Comparison of ENCODE assay signal across 14 cellular contexts in genomic region chr3:136149569-136150136, GRCh38. TPM values are rescaled to one million over a fixed set of nuclear protein-coding genes. Genes with fewer than 3 reads are reported as not detected.
A peak's percentile ranks its signal among the peaks of the same experiment; 100 is the strongest.
DNase-seq lines count a peak whose midpoint lies in the region; ATAC-seq and TF ChIP-seq lines count a peak whose summit lies in the region.
"Had no signal": no experiment of that assay in that cellular context is flagged by ENCODE, and none has a peak within 500 bp of the region (broad histone marks: within the 10 kb centered on the region; RNA-seq: fewer than 3 reads in every experiment).

No MANE protein-coding gene starts in this region.

- peaks cover 70% of the 10 kb centered on the region for H3K79me2 ChIP-seq in ACC112 (ENCODE audit: control insufficient read depth, insufficient read depth, low read length, unreplicated experiment)

- H3K9me3 Mint-ChIP-seq in T-cell = no peaks in the 10 kb centered on the region
- no peaks in the 10 kb centered on the region for H3K9me3 Mint-ChIP-seq in endodermal cell

- H3K36me3 ChIP-seq in ACC112 (ENCODE audit: insufficient read depth, low read length) (peaks cover 27% of the 10 kb centered on the region), endodermal cell (ENCODE audit: control insufficient read depth, insufficient read depth, low read length) (peaks cover 71% of the 10 kb centered on the region)

- no peak for ATAC-seq in T-cell (replicated peaks in 1 of 4)

- no peaks in the 10 kb centered on the region for H3K27me3 Mint-ChIP-seq in T-cell
- peaks cover 8% of the 10 kb centered on the region for H3K27me3 Mint-ChIP-seq in endodermal cell (ENCODE audit: insufficient read depth)

- H3K4me3 Mint-ChIP-seq in T-cell (no peak overlapping the region), endodermal cell (no peak overlapping the region)

- peak overlapping the region; percentile 56 to 71 for H3K27ac Mint-ChIP-seq in T-cell
- H3K27ac Mint-ChIP-seq in endodermal cell = no peak overlapping the region

- POLR2A ChIA-PET in T-cell (lab: Charles Lee) = interaction anchor here in 1 of 2 donors (0.6 to 2.0 kb wide), 2 partner anchors 14 to 48 kb away, joined by 3 to 4 read pairs; no protein-coding TSS in a partner anchor

- peak overlapping the region; percentile 28; the same call in 1 of the 2 replicates for H3K27ac ChIP-seq in ACC112 (ENCODE audit: low read depth, low read length)
- H3K27ac ChIP-seq in endodermal cell (ENCODE audit: low read depth, low read length) = no peak overlapping the region
- H3K27ac ChIP-seq: cardiac muscle cell, stomach had no signal

- DNase-seq in Daoy (ENCODE audit: low read depth) (peak; percentile 5), T-cell (no peak), fibroblast of pulmonary artery (ENCODE audit: low read depth) (peak; percentile 11), NCI-H1092 (lab: John Stamatoyannopoulos, UW) (no peak), endodermal cell (no peak), KG1 (lab: John Stamatoyannopoulos, UW) (no peak), RPMI8226 (no peak)
- DNase-seq: activated CD4-positive, CD25-positive, alpha-beta regulatory T cell treated with anti-CD3 and anti-CD28 coated beads, Interleukin-2, amount 50 U/mL, for 72 hours; GOT3; NCI-H1694; stimulated activated CD4-positive, alpha-beta T cell treated with anti-CD3 and anti-CD28 coated beads, Interleukin-12 subunit alpha, Interleukin-12 subunit beta, amount 100 ng/mL, for 4 hours; stomach had no signal

- H3K9me3 ChIP-seq in endodermal cell (ENCODE audit: control insufficient read depth, low read length) = no peaks in the 10 kb centered on the region
- H3K9me3 ChIP-seq: stomach had no signal

- WGBS in endodermal cell (ENCODE audit: insufficient coverage in 1 of 2, insufficient read length in 1 of 2), 2 experiments = 93 to 100% methylated on average over 3 of the region's 3 CpGs

- no peak overlapping the region for H2AFZ ChIP-seq in ACC112 (ENCODE audit: low read length, unreplicated experiment)

- H3K4me3 ChIP-seq in ACC112 (ENCODE audit: low read depth, low read length) (no peak overlapping the region), fibroblast of pulmonary artery (replicated peaks; ENCODE audit: low read depth, low read length) (no peak overlapping the region), endodermal cell (ENCODE audit: low read length) (no peak overlapping the region)
- H3K4me3 ChIP-seq: cardiac muscle cell, stomach had no signal

- no peak for TF ChIP-seq CTCF in fibroblast of pulmonary artery (IDR thresholded peaks at IDR 0.05; ENCODE audit: low read length, missing control alignments)
- TF ChIP-seq CTCF in endodermal cell (conservative IDR thresholded peaks at IDR 0.05) = no peak

- H3K27me3 ChIP-seq in ACC112 (ENCODE audit: insufficient read depth, low read length) (no peaks in the 10 kb centered on the region), endodermal cell (ENCODE audit: control insufficient read depth, insufficient read depth, low read length, poor library complexity, severe bottlenecking) (no peaks in the 10 kb centered on the region)
- H3K27me3 ChIP-seq: cardiac muscle cell, stomach had no signal

- H3K36me3 Mint-ChIP-seq in T-cell (peaks cover 25% of the 10 kb centered on the region), endodermal cell (ENCODE audit: low read depth) (peaks cover 35% of the 10 kb centered on the region)

- H3K4me1 ChIP-seq in ACC112 (ENCODE audit: control insufficient read depth, insufficient read depth, low read length, unreplicated experiment) (peaks cover 19% of the 10 kb centered on the region), endodermal cell (ENCODE audit: control insufficient read depth, insufficient read depth, low read length) (no peaks in the 10 kb centered on the region)

- CTCF ChIA-PET in T-cell (lab: Charles Lee) = interaction anchor here in 1 of 2 donors (0.6 kb wide), 1 partner anchor 231 kb away, joined by 6 read pairs; no protein-coding TSS in a partner anchor

- H3K4me1 Mint-ChIP-seq in T-cell (peaks cover 64 to 71% (median 67%) of the 10 kb centered on the region in 3 donors), endodermal cell (peaks cover 2% of the 10 kb centered on the region)

- no peak overlapping the region for H3K9ac ChIP-seq in endodermal cell (ENCODE audit: extremely low read depth, low read length, poor library complexity, severe bottlenecking)

RNA-seq across cellular contexts. Expression of gene MSL2, which starts 46.5 kb away (rescaled TPM):
- total RNA-seq in Daoy (2014; rRNA removed; shearing (Covaris generic)) = 5.1 and 24.9 TPM in 2 replicates
- total RNA-seq in T-cell (100 to 1,000 TPM in 2 of 5 donors, 10 to 100 TPM in 3; 90.5 to 111 (median 98.4) TPM), endodermal cell (10 to 100 TPM; 35.1 to 45.7 TPM)
- 37.2 TPM for polyA plus RNA-seq in endodermal cell (2013, experiment 1 of 2)
- 34.9 TPM for polyA plus RNA-seq in endodermal cell (2013, experiment 2 of 2)

Comparison
In these comparisons a context has a peak if more than half of its experiments do, and no peak if none do; other contexts are left out.
1. DNase-seq: peak in Daoy (single experiment) and fibroblast of pulmonary artery (single experiment); none in T-cell (0 of 34), NCI-H1092 (single experiment), endodermal cell (single experiment), KG1 (single experiment) and RPMI8226 (single experiment).